In genomic region chrX:132004728-132005127, GRCh38 we compare ENCODE assay signal across 1 cellular context.
TF ChIP-seq lines count a peak whose summit lies in the region.

No MANE protein-coding gene starts in this region.

TF ChIP-seq in WTC11, 78 proteins besides CTCF, POLR2A, EP300 and RAD21 (continued from another document):
- TF ChIP-seq ATF2 (CRISPR knock-in tag; IDR thresholded peaks at IDR 0.05; ENCODE audit: borderline replicate concordance, low read depth) (no peak), OVOL2 (CRISPR knock-in tag; IDR thresholded peaks at IDR 0.05; ENCODE audit: borderline replicate concordance) (no peak), RORB (CRISPR knock-in tag; IDR thresholded peaks at IDR 0.05) (no peak), CREM (CRISPR knock-in tag; IDR thresholded peaks at IDR 0.05) (no peak)
